In the genomic region with DNA sequence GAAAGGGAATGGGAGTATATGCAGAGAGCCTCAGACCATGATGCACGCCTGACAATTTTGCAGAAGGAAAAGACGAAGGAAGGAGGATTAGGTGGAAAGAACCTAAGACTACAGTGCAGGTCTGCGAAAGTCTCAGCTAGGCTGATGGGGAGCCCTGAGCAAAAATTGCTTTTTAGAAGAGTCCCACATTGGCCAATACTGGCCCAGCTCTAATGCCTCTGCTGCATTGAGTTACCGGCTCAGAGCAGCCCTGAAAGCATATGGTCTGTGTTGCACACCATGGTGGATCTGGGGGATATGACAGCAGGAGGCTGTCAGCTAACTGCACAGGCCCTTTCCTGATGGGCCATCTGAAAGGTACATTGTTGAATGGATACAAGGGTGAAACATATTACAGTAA, we compare ENCODE assay signal across 1 cellular context.
TF ChIP-seq lines count a peak whose summit lies in the region.

No MANE protein-coding gene starts in this region.

TF ChIP-seq in SK-N-SH treated with all-trans-retinoic acid at 6 μM for 48 hours, 23 proteins besides CTCF, POLR2A, EP300 and RAD21 (continued from another document):
- TF ChIP-seq, protein P1, sequence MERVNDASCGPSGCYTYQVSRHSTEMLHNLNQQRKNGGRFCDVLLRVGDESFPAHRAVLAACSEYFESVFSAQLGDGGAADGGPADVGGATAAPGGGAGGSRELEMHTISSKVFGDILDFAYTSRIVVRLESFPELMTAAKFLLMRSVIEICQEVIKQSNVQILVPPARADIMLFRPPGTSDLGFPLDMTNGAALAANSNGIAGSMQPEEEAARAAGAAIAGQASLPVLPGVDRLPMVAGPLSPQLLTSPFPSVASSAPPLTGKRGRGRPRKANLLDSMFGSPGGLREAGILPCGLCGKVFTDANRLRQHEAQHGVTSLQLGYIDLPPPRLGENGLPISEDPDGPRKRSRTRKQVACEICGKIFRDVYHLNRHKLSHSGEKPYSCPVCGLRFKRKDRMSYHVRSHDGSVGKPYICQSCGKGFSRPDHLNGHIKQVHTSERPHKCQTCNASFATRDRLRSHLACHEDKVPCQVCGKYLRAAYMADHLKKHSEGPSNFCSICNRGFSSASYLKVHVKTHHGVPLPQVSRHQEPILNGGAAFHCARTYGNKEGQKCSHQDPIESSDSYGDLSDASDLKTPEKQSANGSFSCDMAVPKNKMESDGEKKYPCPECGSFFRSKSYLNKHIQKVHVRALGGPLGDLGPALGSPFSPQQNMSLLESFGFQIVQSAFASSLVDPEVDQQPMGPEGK (CRISPR knock-in tag; IDR thresholded peaks at IDR 0.05; ENCODE audit: borderline replicate concordance) = no peak
- no peak for TF ChIP-seq ISL1 (CRISPR knock-in tag; IDR thresholded peaks at IDR 0.05)
- TF ChIP-seq BACH2 (CRISPR knock-in tag; IDR thresholded peaks at IDR 0.05; ENCODE audit: borderline replicate concordance) = no peak
- TF ChIP-seq ZNF70 (CRISPR knock-in tag; IDR thresholded peaks at IDR 0.05) = no peak
- TF ChIP-seq ARNTL (CRISPR knock-in tag; IDR thresholded peaks at IDR 0.05; ENCODE audit: borderline replicate concordance, low read depth) = no peak
- TF ChIP-seq, protein P2, sequence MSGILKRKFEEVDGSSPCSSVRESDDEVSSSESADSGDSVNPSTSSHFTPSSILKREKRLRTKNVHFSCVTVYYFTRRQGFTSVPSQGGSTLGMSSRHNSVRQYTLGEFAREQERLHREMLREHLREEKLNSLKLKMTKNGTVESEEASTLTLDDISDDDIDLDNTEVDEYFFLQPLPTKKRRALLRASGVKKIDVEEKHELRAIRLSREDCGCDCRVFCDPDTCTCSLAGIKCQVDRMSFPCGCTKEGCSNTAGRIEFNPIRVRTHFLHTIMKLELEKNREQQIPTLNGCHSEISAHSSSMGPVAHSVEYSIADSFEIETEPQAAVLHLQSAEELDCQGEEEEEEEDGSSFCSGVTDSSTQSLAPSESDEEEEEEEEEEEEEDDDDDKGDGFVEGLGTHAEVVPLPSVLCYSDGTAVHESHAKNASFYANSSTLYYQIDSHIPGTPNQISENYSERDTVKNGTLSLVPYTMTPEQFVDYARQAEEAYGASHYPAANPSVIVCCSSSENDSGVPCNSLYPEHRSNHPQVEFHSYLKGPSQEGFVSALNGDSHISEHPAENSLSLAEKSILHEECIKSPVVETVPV (CRISPR knock-in tag; IDR thresholded peaks at IDR 0.05) = no peak
- TF ChIP-seq TCF4 (CRISPR knock-in tag; IDR thresholded peaks at IDR 0.05; ENCODE audit: borderline replicate concordance) = no peak
- TF ChIP-seq ZNF565 (CRISPR knock-in tag; conservative IDR thresholded peaks at IDR 0.05; ENCODE audit: low read depth) = no peak
- no peak for TF ChIP-seq RARB (CRISPR knock-in tag; IDR thresholded peaks at IDR 0.05)
TF ChIP-seq in SK-N-SH treated with all-trans-retinoic acid at 6 μM for 48 hours: peak in this region for 0.
